Comparison of ENCODE assay signal across 8 cellular contexts in the genomic region with DNA sequence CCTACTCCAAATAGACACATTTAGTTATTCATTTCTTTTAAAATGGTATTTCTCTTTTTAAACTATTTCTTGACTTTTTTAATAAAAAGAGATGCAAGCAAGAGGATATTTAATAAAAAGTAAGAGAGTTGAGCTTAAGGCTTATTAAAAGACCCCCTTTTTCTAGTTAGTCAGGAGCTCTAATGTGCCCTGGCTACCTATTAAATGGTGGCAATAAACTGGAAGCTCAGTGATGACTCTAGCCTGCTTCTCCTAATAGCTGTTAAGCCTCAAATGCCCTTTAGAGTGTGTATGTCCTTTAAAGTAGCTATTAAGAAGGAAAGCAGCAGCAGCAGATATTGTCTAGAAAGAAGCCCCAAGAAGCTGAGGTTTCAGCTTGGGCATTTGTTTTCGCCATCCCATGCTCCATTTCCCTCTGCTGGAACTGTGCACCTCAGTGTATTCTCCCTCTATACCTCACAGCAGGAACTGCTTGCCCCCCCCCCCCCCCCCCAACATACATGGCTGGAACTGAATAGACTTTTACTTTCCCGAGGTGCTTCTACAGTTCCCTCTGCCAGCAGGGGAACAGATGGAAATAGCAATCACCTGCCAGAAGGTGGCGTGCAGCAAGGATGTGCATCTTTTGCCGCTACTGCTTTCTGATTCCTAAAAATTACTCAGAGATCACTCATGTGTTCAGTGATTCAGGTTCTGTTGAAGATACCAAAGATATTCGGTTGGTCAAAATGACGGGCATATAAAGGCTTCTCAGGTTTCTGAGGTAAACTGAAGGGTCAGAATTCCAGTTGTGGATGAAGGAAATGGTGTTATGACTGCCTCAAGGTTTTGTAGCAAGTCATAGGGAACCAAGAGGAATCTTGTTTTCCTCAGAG. TPM values are rescaled to one million over a fixed set of nuclear protein-coding genes. Genes with fewer than 3 reads are reported as not detected.
DNase-seq lines count a peak whose midpoint lies in the region; ATAC-seq and TF ChIP-seq lines count a peak whose summit lies in the region.

No MANE protein-coding gene starts in this region.

- H3K4me3 ChIP-seq in right lobe of liver = no peak overlapping the region

- no peak for TF ChIP-seq POLR2A in right lobe of liver (IDR thresholded peaks at IDR 0.05)

- H3K36me3 ChIP-seq in right lobe of liver = no peaks in the 10 kb centered on the region

- in situ Hi-C loops in G401 (cut with HindIII; ENCODE audit: low sequenced_read_pairs) = no loop called here

- H3K4me1 ChIP-seq in right lobe of liver = no peaks in the 10 kb centered on the region

- TF ChIP-seq CTCF in right lobe of liver (IDR thresholded peaks at IDR 0.05) = peak; percentile 58 to 69 (median 61)

- no peak overlapping the region for H3K27ac Mint-ChIP-seq in T-helper 2 cell treated with Interferon-gamma antibody and Interleukin-4, amounts not matched to agents 5 μg/mL and 100 μg/mL, for 36 hours
- H3K27ac Mint-ChIP-seq in stimulated activated naive B cell treated with anti-CD40 and anti-IgM and Interleukin-4, amounts not matched to agents 10 μg/mL and 1 μg/mL and 100 μg/mL, for 72 hours = no peak overlapping the region

- no peaks in the 10 kb centered on the region for H3K4me1 Mint-ChIP-seq in T-helper 2 cell treated with Interferon-gamma antibody and Interleukin-4, amounts not matched to agents 5 μg/mL and 100 μg/mL, for 36 hours (ENCODE audit: low read depth)
- peaks cover 0 to 3% of the 10 kb centered on the region in 2 donors for H3K4me1 Mint-ChIP-seq in stimulated activated naive B cell treated with anti-CD40 and anti-IgM and Interleukin-4, amounts not matched to agents 10 μg/mL and 1 μg/mL and 100 μg/mL, for 72 hours

- peak; percentile 29 for DNase-seq in G401 (ENCODE audit: low spot score)
- DNase-seq in H4 (ENCODE audit: low spot score) = peak; percentile 74
- peak; percentile 64 for DNase-seq in NCI-H1092 (lab: John Stamatoyannopoulos, UW)
- DNase-seq in T-helper 2 cell treated with Interferon-gamma antibody and Interleukin-4, amounts not matched to agents 5 μg/mL and 100 μg/mL, for 36 hours (ENCODE audit: low spot score) = peak; percentile 19
- DNase-seq in caudate nucleus (lab: John Stamatoyannopoulos, UW) = peak in 42 of 61 donors; percentile 2 to 83 (median 26)
- DNase-seq in right lobe of liver = peak in 2 of 3 donors; percentile 41 to 55
- peak; percentile 4 for DNase-seq in stimulated activated naive B cell treated with anti-CD40 and anti-IgM and Interleukin-4, amounts not matched to agents 10 μg/mL and 1 μg/mL and 100 μg/mL, for 72 hours
- no peak for DNase-seq in KG1 (lab: John Stamatoyannopoulos, UW)

- ATAC-seq in right lobe of liver = peak; percentile 88 to 93 (median 90)
- peak in 1 of 2 donors; percentile 62 for ATAC-seq in stimulated activated naive B cell treated with anti-CD40 and anti-IgM and Interleukin-4, amounts not matched to agents 10 μg/mL and 1 μg/mL and 100 μg/mL, for 72 hours (replicated peaks)

- peaks cover 5 to 11% of the 10 kb centered on the region in 2 donors for H3K27me3 ChIP-seq in right lobe of liver

- intact Hi-C loops in right lobe of liver (cut with DNase I) = loop anchor here in 1 of 2 donors (10.0 kb wide), 1 partner anchor 243 kb away; no protein-coding TSS in a partner anchor

- H3K9me3 ChIP-seq in right lobe of liver = no peaks in the 10 kb centered on the region

- no peaks in the 10 kb centered on the region for H3K36me3 Mint-ChIP-seq in T-helper 2 cell treated with Interferon-gamma antibody and Interleukin-4, amounts not matched to agents 5 μg/mL and 100 μg/mL, for 36 hours (ENCODE audit: low read depth)
- no peaks in the 10 kb centered on the region for H3K36me3 Mint-ChIP-seq in stimulated activated naive B cell treated with anti-CD40 and anti-IgM and Interleukin-4, amounts not matched to agents 10 μg/mL and 1 μg/mL and 100 μg/mL, for 72 hours

- H3K27ac ChIP-seq in caudate nucleus (ENCODE audit: low read depth, low read length) = no peak overlapping the region
- H3K27ac ChIP-seq in right lobe of liver = no peak overlapping the region

- H3K9me3 Mint-ChIP-seq in T-helper 2 cell treated with Interferon-gamma antibody and Interleukin-4, amounts not matched to agents 5 μg/mL and 100 μg/mL, for 36 hours = no peaks in the 10 kb centered on the region
- no peaks in the 10 kb centered on the region for H3K9me3 Mint-ChIP-seq in stimulated activated naive B cell treated with anti-CD40 and anti-IgM and Interleukin-4, amounts not matched to agents 10 μg/mL and 1 μg/mL and 100 μg/mL, for 72 hours

- WGBS in right lobe of liver (ENCODE audit: insufficient coverage, low coverage, low lambda C conversion rate, missing lambda C conversion rate) = 13% methylated on average over 6 of the region's 6 CpGs

- H3K4me3 Mint-ChIP-seq in T-helper 2 cell treated with Interferon-gamma antibody and Interleukin-4, amounts not matched to agents 5 μg/mL and 100 μg/mL, for 36 hours = no peak overlapping the region
- H3K4me3 Mint-ChIP-seq in stimulated activated naive B cell treated with anti-CD40 and anti-IgM and Interleukin-4, amounts not matched to agents 10 μg/mL and 1 μg/mL and 100 μg/mL, for 72 hours = no peak overlapping the region

- H3K27me3 Mint-ChIP-seq in T-helper 2 cell treated with Interferon-gamma antibody and Interleukin-4, amounts not matched to agents 5 μg/mL and 100 μg/mL, for 36 hours (ENCODE audit: low read depth) = peaks cover 42% of the 10 kb centered on the region
- H3K27me3 Mint-ChIP-seq in stimulated activated naive B cell treated with anti-CD40 and anti-IgM and Interleukin-4, amounts not matched to agents 10 μg/mL and 1 μg/mL and 100 μg/mL, for 72 hours = peaks cover 15 to 29% of the 10 kb centered on the region in 2 donors

RNA-seq across cellular contexts. Expression of gene RGS4, which starts 2.5 kb away (rescaled TPM):
- total RNA-seq in G401 (2014; rRNA removed; shearing (Covaris generic)) = 1.9 and 2.7 TPM in 2 replicates
- total RNA-seq in H4 (2014; rRNA removed; shearing (Covaris generic)) = 0.25 and 0.31 TPM in 2 replicates
- 1 to 10 TPM in 4 of 6 experiments, under 1 TPM in 2; 0.67 to 5.1 (median 2.4) TPM for total RNA-seq in right lobe of liver
